Comparison of ENCODE assay signal across 9 cellular contexts in genomic region chr17:79024901-79025737, GRCh38. TPM values are rescaled to one million over a fixed set of nuclear protein-coding genes. Genes with fewer than 3 reads are reported as not detected.
DNase-seq lines count a peak whose midpoint lies in the region; ATAC-seq, FAIRE-seq and TF ChIP-seq lines count a peak whose summit lies in the region.
"Had no signal": no experiment of that assay in that cellular context is flagged by ENCODE, and none has a peak within 500 bp of the region (broad histone marks: within the 10 kb centered on the region; RNA-seq: fewer than 3 reads in every experiment).

No MANE protein-coding gene starts in this region.

- no peak overlapping the region for H3K27ac Mint-ChIP-seq in CD8-positive, alpha-beta T cell
- peak overlapping the region; percentile 69 for H3K27ac Mint-ChIP-seq in osteocyte (ENCODE audit: unreplicated experiment)

- peaks cover 8% of the 10 kb centered on the region for H3K4me1 ChIP-seq in CD8-positive, alpha-beta T cell (ENCODE audit: insufficient read depth, low read length)
- H3K4me1 ChIP-seq in foreskin keratinocyte: peaks cover 36% of the 10 kb centered on the region

- POLR2A ChIA-PET in CD8-positive, alpha-beta T cell (lab: Charles Lee): no interaction called here

- H3K36me3 ChIP-seq in CD8-positive, alpha-beta T cell (ENCODE audit: insufficient read depth, low read length): no peaks in the 10 kb centered on the region

- H3K27ac ChIP-seq in CD8-positive, alpha-beta T cell (ENCODE audit: low read depth, low read length): no peak overlapping the region
- H3K27ac ChIP-seq in foreskin keratinocyte: peak overlapping the region; percentile 95

- no peaks in the 10 kb centered on the region for H3K9me3 ChIP-seq in CD8-positive, alpha-beta T cell (ENCODE audit: low read length)

- H3K4me1 Mint-ChIP-seq in CD8-positive, alpha-beta T cell (ENCODE audit: low read depth): peaks cover 12% of the 10 kb centered on the region
- H3K4me1 Mint-ChIP-seq in osteocyte (ENCODE audit: unreplicated experiment): peaks cover 79% of the 10 kb centered on the region

- H3K4me3 ChIP-seq in CD8-positive, alpha-beta T cell (ENCODE audit: low read depth, low read length): peak overlapping the region; percentile 72

- DNase-seq in CD8-positive, alpha-beta T cell: no peak
- peak; percentile 58 for DNase-seq in RPMI7951 (ENCODE audit: low read depth)
- DNase-seq in foreskin keratinocyte: peak in 1 of 2 donors; percentile 53
- no peak for DNase-seq in osteocyte (ENCODE audit: extremely low spot score, unreplicated experiment)
- no peak for DNase-seq in frontal cortex (ENCODE audit: low spot score in 2 of 2)
- no peak for DNase-seq in dedifferentiated amniotic fluid mesenchymal stem cell (ENCODE audit: extremely low spot score)
- no peak for DNase-seq in NCI-H146 treated with DMSO at 0.1 percent for 48 hours (lab: John Stamatoyannopoulos, UW; ENCODE audit: unreplicated experiment)
- DNase-seq: occipital lobe had no signal

- no peak for TF ChIP-seq CTCF in CD8-positive, alpha-beta T cell (IDR thresholded peaks at IDR 0.05)
- TF ChIP-seq CTCF in foreskin keratinocyte (conservative IDR thresholded peaks at IDR 0.05) (no peak), osteocyte (IDR thresholded peaks at IDR 0.05) (no peak)

- no peaks in the 10 kb centered on the region for H3K36me3 Mint-ChIP-seq in CD8-positive, alpha-beta T cell
- H3K36me3 Mint-ChIP-seq in osteocyte (ENCODE audit: unreplicated experiment): peaks cover 9% of the 10 kb centered on the region

- intact Hi-C loops in CD8-positive, alpha-beta T cell (cut with DNase I, micrococcal nuclease): loop anchor here in 1 of 2 experiments (2.0 kb wide), 1 partner anchor 16 kb away; the partner anchor contains the start of gene CANT1

- H3K27me3 Mint-ChIP-seq in CD8-positive, alpha-beta T cell (ENCODE audit: low read depth): peaks cover 23% of the 10 kb centered on the region
- H3K27me3 Mint-ChIP-seq in osteocyte (ENCODE audit: unreplicated experiment): peaks cover 2% of the 10 kb centered on the region

- H3K27me3 ChIP-seq in CD8-positive, alpha-beta T cell (ENCODE audit: insufficient read depth, low read length): no peaks in the 10 kb centered on the region
- no peaks in the 10 kb centered on the region for H3K27me3 ChIP-seq in foreskin keratinocyte

- H3K9me3 Mint-ChIP-seq in CD8-positive, alpha-beta T cell: no peaks in the 10 kb centered on the region
- no peaks in the 10 kb centered on the region for H3K9me3 Mint-ChIP-seq in osteocyte (ENCODE audit: unreplicated experiment)

- no peak for ATAC-seq in CD8-positive, alpha-beta T cell
- ATAC-seq in foreskin keratinocyte (peak; percentile 13), GM21423 (IDR thresholded peaks at IDR 0.05; ENCODE audit: unreplicated experiment) (no peak)

- H3K4me3 Mint-ChIP-seq in CD8-positive, alpha-beta T cell: peak overlapping the region; percentile 86
- peak overlapping the region; percentile 92 for H3K4me3 Mint-ChIP-seq in osteocyte (ENCODE audit: unreplicated experiment)

- CTCF ChIA-PET in CD8-positive, alpha-beta T cell (lab: Charles Lee): interaction anchor here (3.4 kb wide), 1 partner anchor 16 kb away, joined by 21 read pairs; no protein-coding TSS in a partner anchor

- FAIRE-seq in frontal cortex (lab: Jason Lieb, UNC): no peak

RNA-seq across cellular contexts. Expression of gene C1QTNF1, which starts 1.1 kb away (rescaled TPM):
- total RNA-seq in CD8-positive, alpha-beta T cell: under 1 TPM in 1 of 2 experiments, not detected in 1; 0.78 TPM
- 31.8 and 45.7 TPM in 2 replicates for total RNA-seq in RPMI7951 (2014; rRNA removed; shearing (Covaris generic))
- 29.5 and 38.9 TPM in 2 replicates for total RNA-seq in foreskin keratinocyte
- 26.0 and 34.5 TPM in 2 replicates for polyA plus RNA-seq in foreskin keratinocyte
- 196 and 203 TPM in 2 replicates for total RNA-seq in osteocyte
- total RNA-seq in frontal cortex: 0.41 TPM

RNA-seq across cellular contexts. Expression of gene CANT1, which starts 15.6 kb away (rescaled TPM):
- total RNA-seq in CD8-positive, alpha-beta T cell: 10 to 100 TPM; 41.6 to 48.9 TPM
- total RNA-seq in RPMI7951 (2014; rRNA removed; shearing (Covaris generic)): 39.2 and 43.6 TPM in 2 replicates
- total RNA-seq in foreskin keratinocyte (67.2 and 68.5 TPM in 2 replicates), osteocyte (61.1 and 62.3 TPM in 2 replicates), frontal cortex (17.5 TPM)
- 48.4 and 49.3 TPM in 2 replicates for polyA plus RNA-seq in foreskin keratinocyte

RNA-seq across cellular contexts. Expression of gene LGALS3BP, which starts 45.4 kb away (rescaled TPM):
- 10 to 100 TPM; 30.9 to 32.0 TPM for total RNA-seq in CD8-positive, alpha-beta T cell
- total RNA-seq in RPMI7951 (2014; rRNA removed; shearing (Covaris generic)): 524 and 575 TPM in 2 replicates
- total RNA-seq in foreskin keratinocyte (339 and 389 TPM in 2 replicates), osteocyte (439 and 456 TPM in 2 replicates), frontal cortex (10.6 TPM)
- polyA plus RNA-seq in foreskin keratinocyte: 375 and 407 TPM in 2 replicates

RNA-seq across cellular contexts. Expression of gene ENGASE, which starts 49.5 kb away (rescaled TPM):
- 10 to 100 TPM; 84.1 to 92.8 TPM for total RNA-seq in CD8-positive, alpha-beta T cell
- 3.7 and 4.1 TPM in 2 replicates for total RNA-seq in RPMI7951 (2014; rRNA removed; shearing (Covaris generic))
- total RNA-seq in foreskin keratinocyte (11.2 and 11.7 TPM in 2 replicates), osteocyte (36.3 and 38.4 TPM in 2 replicates), frontal cortex (11.0 TPM)
- polyA plus RNA-seq in foreskin keratinocyte: 8.0 and 8.5 TPM in 2 replicates

Comparison
In these comparisons a context has a peak if more than half of its experiments do, and no peak if none do; other contexts are left out.
1. RNA of gene C1QTNF1, which starts 1.1 kb away (total RNA-seq): 196 to 203 TPM in osteocyte, 31.8 to 45.7 TPM in RPMI7951 and 29.5 to 38.9 TPM in foreskin keratinocyte; 0.78 TPM in CD8-positive, alpha-beta T cell and 0.41 TPM in frontal cortex (single experiment); every median in the first group is over 10 times any median in the second.
2. RNA of gene LGALS3BP, which starts 45.4 kb away (total RNA-seq): 524 to 575 TPM in RPMI7951, 439 to 456 TPM in osteocyte and 339 to 389 TPM in foreskin keratinocyte; 30.9 to 32.0 TPM in CD8-positive, alpha-beta T cell and 10.6 TPM in frontal cortex (single experiment); every median in the first group is over 10 times any median in the second.